ENCODE assay signal across 18 cellular contexts in genomic region chr4:78204176-78204575, GRCh38.
"Had no signal": no experiment of that assay in that cellular context is flagged by ENCODE, and none has a peak within 500 bp of the region (broad histone marks: within the 10 kb centered on the region; RNA-seq: fewer than 3 reads in every experiment).

No MANE protein-coding gene starts in this region.

- H3K4me3 Mint-ChIP-seq: mesothelial cell of epicardium, naive B cell had no signal

- H3K9me3 Mint-ChIP-seq: mesothelial cell of epicardium, naive B cell had no signal

- H3K27ac Mint-ChIP-seq: mesothelial cell of epicardium had no signal

- H3K4me1 Mint-ChIP-seq: naive B cell had no signal

- ATAC-seq: foreskin keratinocyte, gastrocnemius medialis, heart right ventricle, left cardiac atrium, left lung, left ventricle myocardium superior, lower lobe of right lung, mucosa of descending colon had no signal

- H3K36me3 Mint-ChIP-seq: mesothelial cell of epicardium, naive B cell had no signal

- DNase-seq: dermis blood vessel endothelial cell; dorsolateral prefrontal cortex; effector CD4-positive, alpha-beta T cell; effector memory CD4-positive, alpha-beta T cell; foreskin keratinocyte; gastrocnemius medialis; glutamatergic neuron; head of caudate nucleus; heart right ventricle; hippocampal formation; left cardiac atrium; left lung; left ventricle myocardium superior; lower lobe of right lung; mesenchymal stem cell; mucosa of descending colon; naive B cell had no signal
